1 cellular context compared by ENCODE assay signal in the genomic region with DNA sequence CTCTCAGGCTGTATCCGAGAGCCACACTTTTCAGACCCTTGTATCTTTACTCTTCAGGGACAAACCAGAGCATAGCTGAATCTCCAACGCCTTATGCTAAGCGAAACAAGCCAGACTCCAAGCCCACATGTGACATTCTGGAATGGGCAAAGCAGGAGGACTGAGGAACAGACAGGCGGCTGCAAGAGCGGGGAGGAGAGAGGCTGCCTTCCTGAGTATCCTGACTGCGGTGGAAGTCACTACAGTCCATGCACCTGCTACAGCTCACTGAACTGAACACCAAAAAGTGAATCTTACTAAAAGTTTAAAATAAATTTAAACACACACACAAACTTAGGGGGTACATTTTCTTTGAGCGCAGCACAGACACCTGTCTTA.
TF ChIP-seq lines count a peak whose summit lies in the region.

No MANE protein-coding gene starts in this region.

TF ChIP-seq in GM23338, 12 proteins besides CTCF, POLR2A, EP300 and RAD21 (continued from another document):
- TF ChIP-seq, protein P1, sequence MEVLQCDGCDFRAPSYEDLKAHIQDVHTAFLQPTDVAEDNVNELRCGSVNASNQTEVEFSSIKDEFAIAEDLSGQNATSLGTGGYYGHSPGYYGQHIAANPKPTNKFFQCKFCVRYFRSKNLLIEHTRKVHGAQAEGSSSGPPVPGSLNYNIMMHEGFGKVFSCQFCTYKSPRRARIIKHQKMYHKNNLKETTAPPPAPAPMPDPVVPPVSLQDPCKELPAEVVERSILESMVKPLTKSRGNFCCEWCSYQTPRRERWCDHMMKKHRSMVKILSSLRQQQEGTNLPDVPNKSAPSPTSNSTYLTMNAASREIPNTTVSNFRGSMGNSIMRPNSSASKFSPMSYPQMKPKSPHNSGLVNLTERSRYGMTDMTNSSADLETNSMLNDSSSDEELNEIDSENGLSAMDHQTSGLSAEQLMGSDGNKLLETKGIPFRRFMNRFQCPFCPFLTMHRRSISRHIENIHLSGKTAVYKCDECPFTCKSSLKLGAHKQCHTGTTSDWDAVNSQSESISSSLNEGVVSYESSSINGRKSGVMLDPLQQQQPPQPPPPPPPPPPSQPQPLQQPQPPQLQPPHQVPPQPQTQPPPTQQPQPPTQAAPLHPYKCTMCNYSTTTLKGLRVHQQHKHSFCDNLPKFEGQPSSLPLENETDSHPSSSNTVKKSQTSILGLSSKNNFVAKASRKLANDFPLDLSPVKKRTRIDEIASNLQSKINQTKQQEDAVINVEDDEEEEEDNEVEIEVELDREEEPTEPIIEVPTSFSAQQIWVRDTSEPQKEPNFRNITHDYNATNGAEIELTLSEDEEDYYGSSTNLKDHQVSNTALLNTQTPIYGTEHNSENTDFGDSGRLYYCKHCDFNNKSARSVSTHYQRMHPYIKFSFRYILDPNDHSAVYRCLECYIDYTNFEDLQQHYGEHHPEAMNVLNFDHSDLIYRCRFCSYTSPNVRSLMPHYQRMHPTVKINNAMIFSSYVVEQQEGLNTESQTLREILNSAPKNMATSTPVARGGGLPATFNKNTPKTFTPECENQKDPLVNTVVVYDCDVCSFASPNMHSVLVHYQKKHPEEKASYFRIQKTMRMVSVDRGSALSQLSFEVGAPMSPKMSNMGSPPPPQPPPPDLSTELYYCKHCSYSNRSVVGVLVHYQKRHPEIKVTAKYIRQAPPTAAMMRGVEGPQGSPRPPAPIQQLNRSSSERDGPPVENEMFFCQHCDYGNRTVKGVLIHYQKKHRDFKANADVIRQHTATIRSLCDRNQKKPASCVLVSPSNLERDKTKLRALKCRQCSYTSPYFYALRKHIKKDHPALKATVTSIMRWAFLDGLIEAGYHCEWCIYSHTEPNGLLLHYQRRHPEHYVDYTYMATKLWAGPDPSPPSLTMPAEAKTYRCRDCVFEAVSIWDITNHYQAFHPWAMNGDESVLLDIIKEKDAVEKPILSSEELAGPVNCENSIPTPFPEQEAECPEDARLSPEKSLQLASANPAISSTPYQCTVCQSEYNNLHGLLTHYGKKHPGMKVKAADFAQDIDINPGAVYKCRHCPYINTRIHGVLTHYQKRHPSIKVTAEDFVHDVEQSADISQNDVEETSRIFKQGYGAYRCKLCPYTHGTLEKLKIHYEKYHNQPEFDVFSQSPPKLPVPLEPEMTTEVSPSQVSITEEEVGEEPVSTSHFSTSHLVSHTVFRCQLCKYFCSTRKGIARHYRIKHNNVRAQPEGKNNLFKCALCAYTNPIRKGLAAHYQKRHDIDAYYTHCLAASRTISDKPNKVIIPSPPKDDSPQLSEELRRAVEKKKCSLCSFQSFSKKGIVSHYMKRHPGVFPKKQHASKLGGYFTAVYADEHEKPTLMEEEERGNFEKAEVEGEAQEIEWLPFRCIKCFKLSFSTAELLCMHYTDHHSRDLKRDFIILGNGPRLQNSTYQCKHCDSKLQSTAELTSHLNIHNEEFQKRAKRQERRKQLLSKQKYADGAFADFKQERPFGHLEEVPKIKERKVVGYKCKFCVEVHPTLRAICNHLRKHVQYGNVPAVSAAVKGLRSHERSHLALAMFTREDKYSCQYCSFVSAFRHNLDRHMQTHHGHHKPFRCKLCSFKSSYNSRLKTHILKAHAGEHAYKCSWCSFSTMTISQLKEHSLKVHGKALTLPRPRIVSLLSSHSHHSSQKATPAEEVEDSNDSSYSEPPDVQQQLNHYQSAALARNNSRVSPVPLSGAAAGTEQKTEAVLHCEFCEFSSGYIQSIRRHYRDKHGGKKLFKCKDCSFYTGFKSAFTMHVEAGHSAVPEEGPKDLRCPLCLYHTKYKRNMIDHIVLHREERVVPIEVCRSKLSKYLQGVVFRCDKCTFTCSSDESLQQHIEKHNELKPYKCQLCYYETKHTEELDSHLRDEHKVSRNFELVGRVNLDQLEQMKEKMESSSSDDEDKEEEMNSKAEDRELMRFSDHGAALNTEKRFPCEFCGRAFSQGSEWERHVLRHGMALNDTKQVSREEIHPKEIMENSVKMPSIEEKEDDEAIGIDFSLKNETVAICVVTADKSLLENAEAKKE (CRISPR knock-in tag; IDR thresholded peaks at IDR 0.05), result no peak
- no peak for TF ChIP-seq EZH2 (IDR thresholded peaks at IDR 0.05; ENCODE audit: low read depth, unreplicated experiment)
